Comparison of ENCODE assay signal across 22 cellular contexts in the genomic region with DNA sequence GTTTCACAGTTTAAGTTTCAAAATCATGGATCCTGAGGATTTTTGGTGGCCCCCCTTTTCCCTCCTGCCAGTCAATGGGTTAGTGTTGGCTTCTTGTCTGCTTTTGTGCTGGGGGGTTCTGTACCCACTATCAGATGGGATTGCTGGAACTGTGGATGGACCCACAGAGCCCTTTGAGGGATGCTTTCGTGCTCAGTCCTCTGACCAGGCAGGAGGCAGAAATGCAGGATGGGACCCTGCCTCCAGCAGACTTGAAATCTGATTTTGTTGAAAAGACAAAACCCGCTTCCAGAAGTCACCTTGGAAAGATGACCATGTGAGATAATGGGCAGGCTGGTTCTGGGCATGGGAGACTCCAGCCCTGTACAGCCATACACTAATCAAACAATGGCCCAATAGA.
"Had no signal": no experiment of that assay in that cellular context is flagged by ENCODE, and none has a peak within 500 bp of the region (broad histone marks: within the 10 kb centered on the region; RNA-seq: fewer than 3 reads in every experiment).

No MANE protein-coding gene starts in this region.

- H3K4me3 ChIP-seq: colonic mucosa, esophagus squamous epithelium, lower lobe of right lung, mucosa of descending colon, neural progenitor cell, right lobe of liver, suprapubic skin, transverse colon, upper lobe of right lung had no signal

- H3K9me3 ChIP-seq: colonic mucosa, esophagus squamous epithelium, lower lobe of right lung, mucosa of descending colon, right lobe of liver, suprapubic skin, transverse colon, upper lobe of right lung had no signal

- H3K36me3 ChIP-seq: colonic mucosa, esophagus squamous epithelium, lower lobe of right lung, neural progenitor cell, right lobe of liver, suprapubic skin, transverse colon, upper lobe of right lung had no signal

- DNase-seq: colonic mucosa; effector CD8-positive, alpha-beta T cell; esophagus squamous epithelium; immature natural killer cell; lower lobe of right lung; mucosa of descending colon; naive thymus-derived CD4-positive, alpha-beta T cell; right lobe of liver; small intestine; stimulated activated CD4-positive, alpha-beta T cell treated with anti-CD3 and anti-CD28 coated beads, Interleukin-15, amount 100 ng/mL, for 24 hours; stimulated activated CD4-positive, alpha-beta T cell treated with anti-CD3 and anti-CD28 coated beads, Interleukin-2, amount 100 ng/mL, for 48 hours; stimulated activated naive B cell treated with anti-CD40 and anti-IgM and Interleukin-4, amounts not matched to agents 10 μg/mL and 1 μg/mL and 100 μg/mL, for 72 hours; stimulated activated naive CD8-positive, alpha-beta T cell treated with anti-CD3 and anti-CD28 coated beads, Interleukin-15, amount 100 ng/mL, for 72 hours; transverse colon; upper lobe of right lung had no signal

- H3K9me3 Mint-ChIP-seq: central memory CD8-positive, alpha-beta T cell; dendritic cell treated with granulocyte-macrophage colony-stimulating factor and Interleukin-4, amounts not matched to agents 40 ng/mL and 50 ng/mL, for 4 days; immature natural killer cell; neural progenitor cell; stimulated activated naive B cell treated with anti-CD40 and anti-IgM and Interleukin-4, amounts not matched to agents 10 μg/mL and 1 μg/mL and 100 μg/mL, for 72 hours; stimulated activated naive CD8-positive, alpha-beta T cell treated with anti-CD3 and anti-CD28 coated beads, Interleukin-15, amount 100 ng/mL, for 72 hours had no signal

- H3K4me1 ChIP-seq: colonic mucosa, esophagus squamous epithelium, lower lobe of right lung, neural progenitor cell, parathyroid adenoma, right lobe of liver, transverse colon, upper lobe of right lung had no signal

- H3K4me1 Mint-ChIP-seq: central memory CD8-positive, alpha-beta T cell; immature natural killer cell; memory B cell; neural progenitor cell; stimulated activated naive B cell treated with anti-CD40 and anti-IgM and Interleukin-4, amounts not matched to agents 10 μg/mL and 1 μg/mL and 100 μg/mL, for 72 hours; stimulated activated naive CD8-positive, alpha-beta T cell treated with anti-CD3 and anti-CD28 coated beads, Interleukin-15, amount 100 ng/mL, for 72 hours had no signal

- H3K27ac Mint-ChIP-seq: dendritic cell treated with granulocyte-macrophage colony-stimulating factor and Interleukin-4, amounts not matched to agents 40 ng/mL and 50 ng/mL, for 4 days; immature natural killer cell; memory B cell; naive thymus-derived CD4-positive, alpha-beta T cell; neural progenitor cell; stimulated activated naive B cell treated with anti-CD40 and anti-IgM and Interleukin-4, amounts not matched to agents 10 μg/mL and 1 μg/mL and 100 μg/mL, for 72 hours; stimulated activated naive CD8-positive, alpha-beta T cell treated with anti-CD3 and anti-CD28 coated beads, Interleukin-15, amount 100 ng/mL, for 72 hours had no signal

- H3K27me3 ChIP-seq: colonic mucosa, esophagus squamous epithelium, neural progenitor cell, right lobe of liver, transverse colon, upper lobe of right lung had no signal

- H3K27ac ChIP-seq: colonic mucosa, esophagus squamous epithelium, lower lobe of right lung, neural progenitor cell, parathyroid adenoma, right lobe of liver, suprapubic skin, transverse colon, upper lobe of right lung had no signal

- H3K36me3 Mint-ChIP-seq: immature natural killer cell; memory B cell; naive thymus-derived CD4-positive, alpha-beta T cell; neural progenitor cell; stimulated activated naive B cell treated with anti-CD40 and anti-IgM and Interleukin-4, amounts not matched to agents 10 μg/mL and 1 μg/mL and 100 μg/mL, for 72 hours had no signal

- H3K27me3 Mint-ChIP-seq: memory B cell had no signal

- H3K4me3 Mint-ChIP-seq: central memory CD8-positive, alpha-beta T cell; dendritic cell treated with granulocyte-macrophage colony-stimulating factor and Interleukin-4, amounts not matched to agents 40 ng/mL and 50 ng/mL, for 4 days; immature natural killer cell; memory B cell; naive thymus-derived CD4-positive, alpha-beta T cell; nephron; neural progenitor cell; stimulated activated naive B cell treated with anti-CD40 and anti-IgM and Interleukin-4, amounts not matched to agents 10 μg/mL and 1 μg/mL and 100 μg/mL, for 72 hours; stimulated activated naive CD8-positive, alpha-beta T cell treated with anti-CD3 and anti-CD28 coated beads, Interleukin-15, amount 100 ng/mL, for 72 hours had no signal
